ENCODE assay signal across 2 cellular contexts in genomic region chr21:46119565-46120271, GRCh38.
TF ChIP-seq lines count a peak whose summit lies in the region.

No MANE protein-coding gene starts in this region.

TF ChIP-seq in WTC11, 78 proteins besides CTCF, POLR2A, EP300 and RAD21 (continued from another document):
- TF ChIP-seq MYBL2 (CRISPR knock-in tag; IDR thresholded peaks at IDR 0.05): no peak
- TF ChIP-seq KAT7 (CRISPR knock-in tag; IDR thresholded peaks at IDR 0.05; ENCODE audit: borderline replicate concordance): no peak
- TF ChIP-seq NFYB (CRISPR knock-in tag; conservative IDR thresholded peaks at IDR 0.05; ENCODE audit: low read depth): no peak
- TF ChIP-seq EMX1 (CRISPR knock-in tag; IDR thresholded peaks at IDR 0.05): no peak
- no peak for TF ChIP-seq CREB1 (CRISPR knock-in tag; IDR thresholded peaks at IDR 0.05)
- TF ChIP-seq JAZF1 (CRISPR knock-in tag; IDR thresholded peaks at IDR 0.05): no peak
- TF ChIP-seq OVOL2 (CRISPR knock-in tag; IDR thresholded peaks at IDR 0.05; ENCODE audit: borderline replicate concordance): no peak
- no peak for TF ChIP-seq GRHL2 (CRISPR knock-in tag; IDR thresholded peaks at IDR 0.05; ENCODE audit: insufficient replicate concordance, severe bottlenecking)
- no peak for TF ChIP-seq MXD4 (CRISPR knock-in tag; IDR thresholded peaks at IDR 0.05; ENCODE audit: borderline replicate concordance)
- no peak for TF ChIP-seq STAT6 (CRISPR knock-in tag; conservative IDR thresholded peaks at IDR 0.05; ENCODE audit: low read depth)
- no peak for TF ChIP-seq PRRX2 (CRISPR knock-in tag; IDR thresholded peaks at IDR 0.05)
- no peak for TF ChIP-seq IRF2 (CRISPR knock-in tag; IDR thresholded peaks at IDR 0.05; ENCODE audit: borderline replicate concordance, low read depth)
- no peak for TF ChIP-seq SMAD3 (CRISPR knock-in tag; IDR thresholded peaks at IDR 0.05; ENCODE audit: borderline replicate concordance)

TF ChIP-seq in GM23338, 12 proteins besides CTCF, POLR2A, EP300 and RAD21 (continued from another document):
- TF ChIP-seq ZNF462 (CRISPR knock-in tag; IDR thresholded peaks at IDR 0.05): no peak
- no peak for TF ChIP-seq ETS1 (IDR thresholded peaks at IDR 0.05)
- no peak for TF ChIP-seq NANOG (IDR thresholded peaks at IDR 0.05; ENCODE audit: borderline replicate concordance)
- TF ChIP-seq REST (IDR thresholded peaks at IDR 0.05; ENCODE audit: unreplicated experiment): no peak
- TF ChIP-seq JUNB (IDR thresholded peaks at IDR 0.05; ENCODE audit: unreplicated experiment): no peak
- TF ChIP-seq EZH2 (IDR thresholded peaks at IDR 0.05; ENCODE audit: low read depth, unreplicated experiment): no peak
